Comparison of ENCODE assay signal across 17 cellular contexts in genomic region chr17:50285941-50286340, GRCh38. TPM values are rescaled to one million over a fixed set of nuclear protein-coding genes. Genes with fewer than 3 reads are reported as not detected.
DNase-seq lines count a peak whose midpoint lies in the region; ATAC-seq, FAIRE-seq and TF ChIP-seq lines count a peak whose summit lies in the region.
"Had no signal": no experiment of that assay in that cellular context is flagged by ENCODE, and none has a peak within 500 bp of the region (broad histone marks: within the 10 kb centered on the region; RNA-seq: fewer than 3 reads in every experiment).

No MANE protein-coding gene starts in this region.

- peaks cover 50% of the 10 kb centered on the region for H3K4me1 Mint-ChIP-seq in T-helper 1 cell treated with Interleukin-12 subunit alpha and Interleukin-12 subunit beta and Interleukin-4 antibody, amounts not matched to agents 30 μg/mL and 1 μg/mL, for 36 hours (ENCODE audit: low read depth)
- H3K4me1 Mint-ChIP-seq in neural progenitor cell (peaks cover 13% of the 10 kb centered on the region), CD14-positive monocyte (peaks cover 77% of the 10 kb centered on the region)

- intact Hi-C loops in kidney (cut with DNase I) = no loop called here
- intact Hi-C loops in CD14-positive monocyte (cut with micrococcal nuclease) = no loop called here

- FAIRE-seq in kidney (lab: Jason Lieb, UNC) = no peak
- no peak for FAIRE-seq in GM12892 (lab: Jason Lieb, UNC)
- FAIRE-seq: H54 had no signal

- no peak for TF ChIP-seq POLR2A in GM12892 (IDR thresholded peaks at IDR 0.05; ENCODE audit: low read depth, low read length)

- peak overlapping the region; percentile 45; the same call in 1 of the 2 replicates for H3K27ac ChIP-seq in SK-N-MC
- H3K27ac ChIP-seq in kidney (ENCODE audit: low read depth in 2 of 2, low read length in 2 of 2) = no peak overlapping the region
- H3K27ac ChIP-seq in neural progenitor cell = no peak overlapping the region
- H3K27ac ChIP-seq: 22Rv1 had no signal

- no peak overlapping the region for H2AFZ ChIP-seq in neural progenitor cell (replicated peaks)

- peaks cover 16% of the 10 kb centered on the region for H3K36me3 Mint-ChIP-seq in T-helper 1 cell treated with Interleukin-12 subunit alpha and Interleukin-12 subunit beta and Interleukin-4 antibody, amounts not matched to agents 30 μg/mL and 1 μg/mL, for 36 hours (ENCODE audit: low read depth)
- H3K36me3 Mint-ChIP-seq in neural progenitor cell (no peaks in the 10 kb centered on the region), CD14-positive monocyte (peaks cover 16 to 18% of the 10 kb centered on the region in 2 donors)
- H3K36me3 Mint-ChIP-seq: CD4-positive, alpha-beta memory T cell had no signal

- H3K4me3 Mint-ChIP-seq in T-helper 1 cell treated with Interleukin-12 subunit alpha and Interleukin-12 subunit beta and Interleukin-4 antibody, amounts not matched to agents 30 μg/mL and 1 μg/mL, for 36 hours = peak overlapping the region; percentile 12
- no peak overlapping the region for H3K4me3 Mint-ChIP-seq in neural progenitor cell
- H3K4me3 Mint-ChIP-seq in CD14-positive monocyte = no peak overlapping the region
- H3K4me3 Mint-ChIP-seq: CD4-positive, alpha-beta memory T cell had no signal

- peaks cover 11% of the 10 kb centered on the region for H3K9me3 Mint-ChIP-seq in T-helper 1 cell treated with Interleukin-12 subunit alpha and Interleukin-12 subunit beta and Interleukin-4 antibody, amounts not matched to agents 30 μg/mL and 1 μg/mL, for 36 hours
- H3K9me3 Mint-ChIP-seq in neural progenitor cell = no peaks in the 10 kb centered on the region
- peaks cover 8 to 19% (median 13%) of the 10 kb centered on the region in 7 donors for H3K9me3 Mint-ChIP-seq in CD14-positive monocyte
- H3K9me3 Mint-ChIP-seq: CD4-positive, alpha-beta memory T cell had no signal

- H3K9ac ChIP-seq in SK-N-MC (ENCODE audit: insufficient read length) = no peak overlapping the region
- no peak overlapping the region for H3K9ac ChIP-seq in kidney (ENCODE audit: low read length in 2 of 2)
- H3K9ac ChIP-seq in neural progenitor cell = no peak overlapping the region

- H3K4me3 ChIP-seq in SK-N-MC (no peak overlapping the region), kidney (ENCODE audit: low read length in 2 of 2) (no peak overlapping the region), neural progenitor cell (no peak overlapping the region)

- TF ChIP-seq CTCF in kidney (IDR thresholded peaks at IDR 0.05; ENCODE audit: borderline replicate concordance, extremely low read depth, insufficient read depth) = no peak
- no peak for TF ChIP-seq CTCF in neural progenitor cell (IDR thresholded peaks at IDR 0.05)
- no peak for TF ChIP-seq CTCF in CD14-positive monocyte (IDR thresholded peaks at IDR 0.05)

- no peak overlapping the region for H3K4me2 ChIP-seq in neural progenitor cell

- no peak for ATAC-seq in GM21381 (IDR thresholded peaks at IDR 0.05; ENCODE audit: unreplicated experiment)
- ATAC-seq: HCT116 had no signal

- no peak overlapping the region for H3K27ac Mint-ChIP-seq in T-helper 1 cell treated with Interleukin-12 subunit alpha and Interleukin-12 subunit beta and Interleukin-4 antibody, amounts not matched to agents 30 μg/mL and 1 μg/mL, for 36 hours
- H3K27ac Mint-ChIP-seq in neural progenitor cell (peak overlapping the region; percentile 85), CD14-positive monocyte (peak overlapping the region in 2 of 7 donors; percentile 6 to 19)
- H3K27ac Mint-ChIP-seq: CD4-positive, alpha-beta memory T cell had no signal

- H3K27me3 Mint-ChIP-seq in T-helper 1 cell treated with Interleukin-12 subunit alpha and Interleukin-12 subunit beta and Interleukin-4 antibody, amounts not matched to agents 30 μg/mL and 1 μg/mL, for 36 hours (ENCODE audit: low read depth) = no peaks in the 10 kb centered on the region
- H3K27me3 Mint-ChIP-seq in neural progenitor cell (ENCODE audit: insufficient read depth, low read depth) (peaks cover 24% of the 10 kb centered on the region), CD14-positive monocyte (ENCODE audit: low read depth in 3 of 3) (peaks cover 0 to 3% (median 1%) of the 10 kb centered on the region in 3 donors)

- H3K79me2 ChIP-seq in neural progenitor cell (ENCODE audit: low read depth) = no peaks in the 10 kb centered on the region

- H3F3A ChIP-seq in neural progenitor cell (ENCODE audit: low read depth) = no peaks in the 10 kb centered on the region

- H3K4me1 ChIP-seq in kidney (ENCODE audit: control insufficient read depth in 1 of 2, insufficient read depth in 1 of 2, low read depth in 1 of 2, low read length in 2 of 2) (peaks cover 0 to 3% of the 10 kb centered on the region in 2 donors), neural progenitor cell (peaks cover 11% of the 10 kb centered on the region)

- DNase-seq in T-helper 1 cell (no peak), SK-N-MC (ENCODE audit: low read depth, low spot score) (no peak), kidney (peak; percentile 36), neural progenitor cell (ENCODE audit: low spot score) (no peak), GM12892 (ENCODE audit: insufficient read length) (no peak), CD14-positive monocyte (ENCODE audit: low spot score) (no peak)
- DNase-seq: AML-193; C1 segment of cervical spinal cord; CD4-positive, alpha-beta memory T cell; DMS153; DND-41; GDM1 had no signal

- no peaks in the 10 kb centered on the region for H4K20me1 ChIP-seq in neural progenitor cell (ENCODE audit: low read depth)

- H3K9me3 ChIP-seq in SK-N-MC (ENCODE audit: low read depth, low read length) (no peaks in the 10 kb centered on the region), kidney (ENCODE audit: control insufficient read depth in 1 of 2, low read length in 2 of 2) (no peaks in the 10 kb centered on the region), neural progenitor cell (ENCODE audit: low read depth) (no peaks in the 10 kb centered on the region)

- no peaks in the 10 kb centered on the region for H3K27me3 ChIP-seq in neural progenitor cell

- H3K36me3 ChIP-seq in SK-N-MC (ENCODE audit: insufficient read depth, low read length) (no peaks in the 10 kb centered on the region), kidney (ENCODE audit: control insufficient read depth in 1 of 2, insufficient read depth in 2 of 2, low read length in 2 of 2) (no peaks in the 10 kb centered on the region), neural progenitor cell (no peaks in the 10 kb centered on the region)

RNA-seq across cellular contexts. Expression of gene TMEM92, which starts 11.7 kb away (rescaled TPM):
- total RNA-seq in kidney = 2.4 TPM
- polyA plus RNA-seq in kidney (ENCODE audit: insufficient read depth, low read depth, low replicate concordance) = not detected
- total RNA-seq in neural progenitor cell (ENCODE audit: low replicate concordance) = 1.8 and 4.4 TPM in 2 replicates
- polyA plus RNA-seq in GM12892 (2012; ENCODE audit: missing spikeins) = not detected
- polyA plus RNA-seq in CD14-positive monocyte = not detected
- total RNA-seq: CD4-positive, alpha-beta memory T cell had no signal
- polyA plus RNA-seq: CD4-positive, alpha-beta memory T cell had no signal

RNA-seq across cellular contexts. Expression of gene XYLT2, which starts 60.0 kb away (rescaled TPM):
- total RNA-seq in kidney = 30.0 TPM
- polyA plus RNA-seq in kidney (ENCODE audit: insufficient read depth, low read depth, low replicate concordance) = 21.2 TPM
- total RNA-seq in neural progenitor cell (ENCODE audit: low replicate concordance) = 12.2 and 33.0 TPM in 2 replicates
- polyA plus RNA-seq in GM12892 (2012; ENCODE audit: missing spikeins) = 8.2 TPM
- polyA plus RNA-seq in CD14-positive monocyte = 1 to 10 TPM; 4.4 TPM
